Comparison of ENCODE assay signal across 9 cellular contexts in genomic region chr4:151887151-151887815, GRCh38.
A peak's percentile ranks its signal among the peaks of the same experiment; 100 is the strongest.
DNase-seq lines count a peak whose midpoint lies in the region; ATAC-seq and TF ChIP-seq lines count a peak whose summit lies in the region.
"Had no signal": no experiment of that assay in that cellular context is flagged by ENCODE, and none has a peak within 500 bp of the region (broad histone marks: within the 10 kb centered on the region; RNA-seq: fewer than 3 reads in every experiment).

No MANE protein-coding gene starts in this region.

- CTCF ChIA-PET in RWPE1 (lab: Yijun Ruan, JAX) = no interaction called here

- H3K27ac ChIP-seq in RWPE1 = no peak overlapping the region
- H3K27ac ChIP-seq: psoas muscle had no signal

- H3K4me3 ChIP-seq in fibroblast of the aortic adventitia (ENCODE audit: low read depth, low read length) = no peak overlapping the region
- H3K4me3 ChIP-seq: psoas muscle had no signal

- no peak for TF ChIP-seq CTCF in fibroblast of the aortic adventitia (IDR thresholded peaks at IDR 0.05; ENCODE audit: insufficient read depth, low read length)
- no peak for TF ChIP-seq CTCF in RWPE1 (conservative IDR thresholded peaks at IDR 0.05; ENCODE audit: low read depth)

- POLR2A ChIA-PET in RWPE1 (lab: Yijun Ruan, JAX; ENCODE audit: low non-redundant PET) = no interaction called here

- DNase-seq in HT1080 (ENCODE audit: low read depth) (peak; percentile 20), fibroblast of the aortic adventitia (ENCODE audit: low read depth) (peak; percentile 57), HuH-7 (ENCODE audit: low spot score) (no peak), RWPE1 (ENCODE audit: low spot score) (no peak), retina (no peak), NCI-H2107 treated with DMSO at 0.1 percent for 48 hours (lab: John Stamatoyannopoulos, UW; ENCODE audit: unreplicated experiment) (no peak)
- DNase-seq: psoas muscle had no signal

- ATAC-seq in GM18502 (IDR thresholded peaks at IDR 0.05; ENCODE audit: poor library complexity, unreplicated experiment) = peak; percentile 76
- ATAC-seq in GM21717 (IDR thresholded peaks at IDR 0.05; ENCODE audit: unreplicated experiment) = peak; percentile 76

Comparison
In these comparisons a context has a peak if more than half of its experiments do, and no peak if none do; other contexts are left out.
1. DNase-seq: peak in HT1080 (single experiment) and fibroblast of the aortic adventitia (single experiment); none in HuH-7 (single experiment), RWPE1 (single experiment), retina (single experiment) and NCI-H2107 treated with DMSO at 0.1 percent for 48 hours (single experiment).